In genomic region chrX:154370300-154370881, GRCh38 we compare ENCODE assay signal across 8 cellular contexts. TPM values are rescaled to one million over a fixed set of nuclear protein-coding genes. Genes with fewer than 3 reads are reported as not detected.
DNase-seq lines count a peak whose midpoint lies in the region; ATAC-seq, FAIRE-seq and TF ChIP-seq lines count a peak whose summit lies in the region.

No MANE protein-coding gene starts in this region.

- H3K36me3 ChIP-seq in GM12878 (ENCODE audit: control insufficient read depth in 2 of 2, insufficient read depth in 2 of 2, low read length in 1 of 2) (peaks cover 0 to 18% of the 10 kb centered on the region in 2 experiments; a peak in 2 of 4 replicates), liver (ENCODE audit: control insufficient read depth in 4 of 4, insufficient read depth in 3 of 4, low read depth in 1 of 4, low read length in 3 of 4) (no peaks in the 10 kb centered on the region), tibial nerve (peaks cover 0 to 26% (median 10%) of the 10 kb centered on the region in 3 donors)

- no peak overlapping the region for H2AFZ ChIP-seq in GM12878 (ENCODE audit: control insufficient read depth, low read depth, low read length)

- DNase-seq in AG04449 (ENCODE audit: low read depth, low spot score) (no peak), HFFc6 (no peak), GM12878 (ENCODE audit: low read depth, low spot score) (no peak), tibial nerve (ENCODE audit: low spot score in 2 of 2) (no peak), NCI-H226 (no peak), DMS153 (lab: John Stamatoyannopoulos, UW) (no peak)
- DNase-seq in stimulated activated CD4-positive, alpha-beta T cell treated with anti-CD3 and anti-CD28 coated beads, Interleukin-4, amount 100 ng/mL, for 1 hour, result no peak

- CTCF ChIA-PET in AG04449 (lab: Yijun Ruan, JAX) (no interaction called here), GM12878 (lab: Yijun Ruan, JAX) (no interaction called here)

- H3K27me3 ChIP-seq in GM12878 (replicated peaks in 1 of 2; ENCODE audit: control insufficient read depth in 2 of 2, insufficient read depth in 2 of 2, low read length in 1 of 2), result no peaks in the 10 kb centered on the region
- no peaks in the 10 kb centered on the region for H3K27me3 ChIP-seq in liver (ENCODE audit: control insufficient read depth in 4 of 4, insufficient read depth in 4 of 4, low read length in 3 of 4)
- no peaks in the 10 kb centered on the region for H3K27me3 ChIP-seq in tibial nerve

- peak overlapping the region; percentile 44; the same call in 1 of the 2 replicates for H3K4me2 ChIP-seq in GM12878 (ENCODE audit: control insufficient read depth, insufficient read depth)

- H3K9me3 ChIP-seq in GM12878 (replicated peaks; ENCODE audit: control insufficient read depth, insufficient read depth, low read length) (no peaks in the 10 kb centered on the region; the same call in 2 of the 3 replicates), liver (ENCODE audit: control insufficient read depth in 4 of 4, low read length in 3 of 4) (no peaks in the 10 kb centered on the region), tibial nerve (no peaks in the 10 kb centered on the region)

- ATAC-seq in GM12878, result no peak

- in situ Hi-C loops in GM12878 (cut with MboI), result loop anchor here (5.0 kb wide), 1 partner anchor 438 kb away; no protein-coding TSS in a partner anchor

- 0 out of 2 replicates have a peak, but pooled peaks cover 4% of the 10 kb centered on the region for H3K9me3 Mint-ChIP-seq in HFFc6

- peaks cover 6% of the 10 kb centered on the region; the same call in 1 of the 2 replicates for H3K4me1 Mint-ChIP-seq in HFFc6 (ENCODE audit: low read depth)

- H3K27ac ChIP-seq in GM12878 (ENCODE audit: control insufficient read depth, insufficient read depth), result peak overlapping the region; percentile 80
- H3K27ac ChIP-seq in liver (ENCODE audit: low read depth in 1 of 2, low read length in 2 of 2), result peak overlapping the region; percentile 61 to 69
- H3K27ac ChIP-seq in tibial nerve, result peak overlapping the region; percentile 63 to 97 (median 92)

- H3K9ac ChIP-seq in GM12878 (ENCODE audit: control insufficient read depth, insufficient read depth, low read length), result peak overlapping the region; percentile 73
- H3K9ac ChIP-seq in liver (ENCODE audit: low read depth in 1 of 2, low read length in 2 of 2), result peak overlapping the region; percentile 27

- WGBS in GM12878 (ENCODE audit: insufficient coverage, insufficient replicate concordance, low lambda C conversion rate, missing lambda C conversion rate), result 27% methylated on average over 40 of the region's 52 CpGs
- WGBS in liver, result 11% methylated on average over 52 of the region's 52 CpGs
- WGBS in tibial nerve, 2 donors, result 1 to 37% methylated on average over 21 to 44 of the region's 52 CpGs

- TF ChIP-seq POLR2A in GM12878 (IDR thresholded peaks at IDR 0.05; ENCODE audit: low read depth, low read length), result no peak
- TF ChIP-seq POLR2A in tibial nerve (IDR thresholded peaks at IDR 0.05), result no peak

- POLR2A ChIA-PET in AG04449 (lab: Yijun Ruan, JAX), result interaction anchor here (0.6 to 1.3 kb wide), 4 partner anchors 9 to 28 kb away, joined by 3 to 12 read pairs (median 4); partner anchors contain the start of genes EMD and RPL10
- POLR2A ChIA-PET in GM12878 (lab: Charles Lee), result interaction anchor here (0.6 to 1.0 kb wide), 3 partner anchors 7 to 106 kb away, joined by 3 to 7 read pairs (median 3); partner anchors contain the start of gene EMD

- peaks cover 13% of the 10 kb centered on the region for H3K27me3 Mint-ChIP-seq in HFFc6 (ENCODE audit: insufficient read depth)

- RAD21 ChIA-PET in GM12878 (lab: Charles Lee; ENCODE audit: unreplicated experiment), result interaction anchor here (0.8 to 1.0 kb wide), 2 partner anchors 173 to 392 kb away, joined by 3 to 4 read pairs; partner anchors contain the start of gene DKC1

- TF ChIP-seq CTCF in AG04449 (IDR thresholded peaks at IDR 0.05; ENCODE audit: insufficient read depth, low read length, missing control alignments), result no peak
- TF ChIP-seq CTCF in HFFc6 (IDR thresholded peaks at IDR 0.05), result no peak
- no peak for TF ChIP-seq CTCF in GM12878 (IDR thresholded peaks at IDR 0.05 in 2 of 3, conservative IDR thresholded peaks at IDR 0.05 in 1 of 3; ENCODE audit: control insufficient read depth in 2 of 3, extremely low read depth in 1 of 3, insufficient read depth in 1 of 3, low read depth in 3 of 3, low read length in 3 of 3)
- TF ChIP-seq CTCF in liver (IDR thresholded peaks at IDR 0.05; ENCODE audit: low read depth, low read length, missing input control), result no peak
- TF ChIP-seq CTCF in tibial nerve (IDR thresholded peaks at IDR 0.05), result no peak

- H3K36me3 Mint-ChIP-seq in HFFc6 (ENCODE audit: low read depth), result peaks cover 8% of the 10 kb centered on the region

- H3K4me3 ChIP-seq in AG04449 (ENCODE audit: low read depth, low read length) (peak overlapping the region; percentile 83), GM12878 (peak overlapping the region; percentile 88), liver (ENCODE audit: low read depth in 1 of 3, low read length in 3 of 3) (peak overlapping the region; percentile 41 to 71 (median 69)), tibial nerve (peak overlapping the region; percentile 45 to 83 (median 66))

- BruUV-seq in GM12878 (replicated peaks; lab: Mats Ljungman, UMichigan), result no TSS peak

- H3K4me1 ChIP-seq in GM12878 (ENCODE audit: control insufficient read depth, insufficient read depth, low read length) (peaks cover 11% of the 10 kb centered on the region), liver (ENCODE audit: control insufficient read depth in 4 of 4, insufficient read depth in 4 of 4, low read length in 3 of 4) (peaks cover 10 to 30% (median 17%) of the 10 kb centered on the region in 4 donors), tibial nerve (peaks cover 0 to 63% (median 20%) of the 10 kb centered on the region in 4 donors)

- H4K20me1 ChIP-seq in GM12878 (ENCODE audit: control insufficient read depth, insufficient read depth), result no peaks in the 10 kb centered on the region

- H3K4me3 Mint-ChIP-seq in HFFc6, result peak overlapping the region; percentile 95

- TF ChIP-seq RAD21 in GM12878 (IDR thresholded peaks at IDR 0.05; ENCODE audit: insufficient read depth, low read depth, low read length), result no peak
- no peak for TF ChIP-seq RAD21 in liver (IDR thresholded peaks at IDR 0.05)

- intact Hi-C loops in GM12878 (cut with micrococcal nuclease; ENCODE audit: unreplicated experiment), result loop anchor here (5.0 to 10.0 kb wide), 2 partner anchors 54 to 443 kb away; partner anchors contain the start of genes ARHGAP4 and ATP6AP1

- no peak for FAIRE-seq in GM12878 (lab: Jason Lieb, UNC)

- H3K27ac Mint-ChIP-seq in HFFc6, result peak overlapping the region; percentile 92

- peaks cover 35% of the 10 kb centered on the region for H3K79me2 ChIP-seq in GM12878 (ENCODE audit: control insufficient read depth, insufficient read depth, low read length)

- SMC1A ChIA-PET in GM12878 (lab: Charles Lee; ENCODE audit: uncharacterized antibody, unreplicated experiment), result no interaction called here

- TF ChIP-seq EP300 in GM12878 (IDR thresholded peaks at IDR 0.05; ENCODE audit: borderline replicate concordance in 1 of 2, control insufficient read depth in 1 of 2, low read depth in 2 of 2, low read length in 2 of 2) (no peak), tibial nerve (IDR thresholded peaks at IDR 0.05) (no peak)

RNA-seq across cellular contexts. Expression of gene FLNA, which starts 4.0 kb away (rescaled TPM):
- total RNA-seq in HFFc6 (2021; fragmentation: NEBNext Ultra II Directional; extraction: Animal tissue kit (Norgen Biotek cat#: 25700)), result 1,000 to 10,000 TPM; 2,260 to 2,886 (median 2,666) TPM
- 217 and 245 TPM in 2 replicates for total RNA-seq in GM12878 (2013; cell fraction: nucleolus; rRNA removed)
- total RNA-seq in GM12878 (2014; rRNA removed), result 379 and 459 TPM in 2 replicates
- total RNA-seq in GM12878 (2014; rRNA removed; fragmentation: Illumina TruSeq; extraction: Trizol), result 128 and 137 TPM in 2 replicates
- 617 and 643 TPM in 2 replicates for total RNA-seq in GM12878 (2021)
- 75.8 TPM for polyA plus RNA-seq in GM12878 (2011; ENCODE audit: low read depth)
- 22.1 and 56.9 TPM in 2 replicates for polyA plus RNA-seq in GM12878 (2011; rRNA removed)
- polyA plus RNA-seq in GM12878 (2011; cell fraction: cytosol; rRNA removed), result 101 and 120 TPM in 2 replicates
- polyA plus RNA-seq in GM12878 (2011; cell fraction: nucleus; rRNA removed), result 466 and 752 TPM in 2 replicates
- polyA plus RNA-seq in GM12878 (2012), result 167 and 174 TPM in 2 replicates
- polyA plus RNA-seq in GM12878 (2014; fragmentation: Illumina TruSeq; extraction: Trizol), result 52.0 and 174 TPM in 2 replicates
- 10 to 100 TPM in 1 of 2 experiments, 1 to 10 TPM in 1; 5.1 to 30.6 TPM for polyA plus RNA-seq in GM12878 (2014; fragmentation: Nextera tagmentation; extraction: Ambion mirVana)
- polyA plus RNA-seq in GM12878 (2014; rRNA removed), result 168 and 269 TPM in 2 replicates
- polyA plus RNA-seq in GM12878 (2016; fragmentation: Nextera tagmentation; extraction: Ambion mirVana), result 100 to 1,000 TPM; 344 to 347 TPM
- 385 and 416 TPM in 2 replicates for polyA minus RNA-seq in GM12878 (2011; rRNA and poly(A)+ RNA removed)
- polyA minus RNA-seq in GM12878 (2011; cell fraction: cytosol; rRNA and poly(A)+ RNA removed), result 382 and 413 TPM in 2 replicates
- polyA minus RNA-seq in GM12878 (2011; cell fraction: nucleus; rRNA and poly(A)+ RNA removed), result 154 and 358 TPM in 2 replicates
- total RNA-seq in liver, result 100 to 1,000 TPM; 150 to 152 TPM
- polyA plus RNA-seq in liver, result 10 to 100 TPM; 23.4 to 84.8 TPM
- total RNA-seq in tibial nerve, result 1,000 to 10,000 TPM in 3 of 4 donors, 100 to 1,000 TPM in 1; 995 to 1,349 (median 1,139) TPM

RNA-seq across cellular contexts. Expression of gene EMD, which starts 8.7 kb away (rescaled TPM):
- total RNA-seq in HFFc6 (2021; fragmentation: NEBNext Ultra II Directional; extraction: Animal tissue kit (Norgen Biotek cat#: 25700)), result 100 to 1,000 TPM in 4 of 6 experiments, 10 to 100 TPM in 2; 84.8 to 119 (median 108) TPM
- total RNA-seq in GM12878 (2013; cell fraction: nucleolus; rRNA removed), result 11.7 and 14.3 TPM in 2 replicates
- total RNA-seq in GM12878 (2014; rRNA removed) (13.1 and 16.0 TPM in 2 replicates), GM12878 (2014; rRNA removed; fragmentation: Illumina TruSeq; extraction: Trizol) (26.7 and 27.1 TPM in 2 replicates), GM12878 (2021) (58.5 and 59.3 TPM in 2 replicates), liver (10 to 100 TPM; 11.6 to 18.5 TPM), tibial nerve (10 to 100 TPM; 38.0 to 72.6 (median 46.7) TPM)
- 18.8 TPM for polyA plus RNA-seq in GM12878 (2011; ENCODE audit: low read depth)
- polyA plus RNA-seq in GM12878 (2011; rRNA removed) (15.3 and 23.3 TPM in 2 replicates), GM12878 (2014; fragmentation: Illumina TruSeq; extraction: Trizol) (63.8 and 83.3 TPM in 2 replicates), GM12878 (2014; fragmentation: Nextera tagmentation; extraction: Ambion mirVana) (1 to 10 TPM in 1 of 2 experiments, under 1 TPM in 1; 0.76 to 1.9 TPM), GM12878 (2014; rRNA removed) (63.9 TPM in 2 replicates), GM12878 (2016; fragmentation: Nextera tagmentation; extraction: Ambion mirVana) (100 to 1,000 TPM in 1 of 2 experiments, 10 to 100 TPM in 1; 89.5 to 100 TPM), liver (10 to 100 TPM; 15.5 to 38.0 TPM)
- 29.0 and 36.8 TPM in 2 replicates for polyA plus RNA-seq in GM12878 (2011; cell fraction: cytosol; rRNA removed)
- 49.6 and 51.9 TPM in 2 replicates for polyA plus RNA-seq in GM12878 (2011; cell fraction: nucleus; rRNA removed)
- 48.6 and 64.1 TPM in 2 replicates for polyA plus RNA-seq in GM12878 (2012)
- polyA minus RNA-seq in GM12878 (2011; rRNA and poly(A)+ RNA removed), result 12.9 and 24.7 TPM in 2 replicates
- 14.8 and 18.7 TPM in 2 replicates for polyA minus RNA-seq in GM12878 (2011; cell fraction: cytosol; rRNA and poly(A)+ RNA removed)
- polyA minus RNA-seq in GM12878 (2011; cell fraction: nucleus; rRNA and poly(A)+ RNA removed), result 12.0 and 16.9 TPM in 2 replicates

RNA-seq across cellular contexts. Expression of gene RPL10, which starts 27.8 kb away (rescaled TPM):
- 1,000 to 10,000 TPM; 1,764 to 1,978 (median 1,934) TPM for total RNA-seq in HFFc6 (2021; fragmentation: NEBNext Ultra II Directional; extraction: Animal tissue kit (Norgen Biotek cat#: 25700))
- 600 and 614 TPM in 2 replicates for total RNA-seq in GM12878 (2013; cell fraction: nucleolus; rRNA removed)
- 4,925 and 4,997 TPM in 2 replicates for total RNA-seq in GM12878 (2014; rRNA removed)
- total RNA-seq in GM12878 (2014; rRNA removed; fragmentation: Illumina TruSeq; extraction: Trizol), result 3,759 and 3,772 TPM in 2 replicates
- 4,064 and 4,152 TPM in 2 replicates for total RNA-seq in GM12878 (2021)
- polyA plus RNA-seq in GM12878 (2011; ENCODE audit: low read depth), result 5,001 TPM
- polyA plus RNA-seq in GM12878 (2011; rRNA removed), result 2,618 and 3,504 TPM in 2 replicates
- polyA plus RNA-seq in GM12878 (2011; cell fraction: cytosol; rRNA removed), result 4,504 and 6,793 TPM in 2 replicates
- polyA plus RNA-seq in GM12878 (2011; cell fraction: nucleus; rRNA removed), result 1,382 and 2,108 TPM in 2 replicates
- polyA plus RNA-seq in GM12878 (2012), result 6,434 and 6,606 TPM in 2 replicates
- polyA plus RNA-seq in GM12878 (2014; fragmentation: Illumina TruSeq; extraction: Trizol), result 6,343 and 6,987 TPM in 2 replicates
- 1,000 to 10,000 TPM; 5,383 to 7,222 TPM for polyA plus RNA-seq in GM12878 (2014; fragmentation: Nextera tagmentation; extraction: Ambion mirVana)
- polyA plus RNA-seq in GM12878 (2014; rRNA removed), result 6,238 and 6,871 TPM in 2 replicates
- polyA plus RNA-seq in GM12878 (2016; fragmentation: Nextera tagmentation; extraction: Ambion mirVana), result 1,000 to 10,000 TPM; 1,938 to 2,032 TPM
- polyA minus RNA-seq in GM12878 (2011; rRNA and poly(A)+ RNA removed), result 1,076 and 2,028 TPM in 2 replicates
- polyA minus RNA-seq in GM12878 (2011; cell fraction: cytosol; rRNA and poly(A)+ RNA removed), result 767 and 786 TPM in 2 replicates
- polyA minus RNA-seq in GM12878 (2011; cell fraction: nucleus; rRNA and poly(A)+ RNA removed), result 230 and 289 TPM in 2 replicates
- total RNA-seq in liver, result 1,000 to 10,000 TPM; 1,323 to 1,523 TPM
- polyA plus RNA-seq in liver, result 1,000 to 10,000 TPM in 1 of 2 donors, 100 to 1,000 TPM in 1; 446 to 1,644 TPM
- 1,000 to 10,000 TPM; 4,372 to 6,501 (median 5,244) TPM for total RNA-seq in tibial nerve

RNA-seq across cellular contexts. Expression of gene DNASE1L1, which starts 38.7 kb away (rescaled TPM):
- total RNA-seq in HFFc6 (2021; fragmentation: NEBNext Ultra II Directional; extraction: Animal tissue kit (Norgen Biotek cat#: 25700)), result 10 to 100 TPM; 74.8 to 96.3 (median 87.4) TPM
- total RNA-seq in GM12878 (2013; cell fraction: nucleolus; rRNA removed), result 7.5 and 8.3 TPM in 2 replicates
- 19.3 and 19.7 TPM in 2 replicates for total RNA-seq in GM12878 (2014; rRNA removed)
- total RNA-seq in GM12878 (2014; rRNA removed; fragmentation: Illumina TruSeq; extraction: Trizol), result 6.4 and 7.3 TPM in 2 replicates
- 13.5 and 14.6 TPM in 2 replicates for total RNA-seq in GM12878 (2021)
- polyA plus RNA-seq in GM12878 (2011; ENCODE audit: low read depth), result 8.7 TPM
- 3.1 and 4.4 TPM in 2 replicates for polyA plus RNA-seq in GM12878 (2011; rRNA removed)
- polyA plus RNA-seq in GM12878 (2011; cell fraction: cytosol; rRNA removed), result 6.2 and 9.1 TPM in 2 replicates
- polyA plus RNA-seq in GM12878 (2011; cell fraction: nucleus; rRNA removed), result 9.8 and 11.9 TPM in 2 replicates
- polyA plus RNA-seq in GM12878 (2012), result 12.7 and 15.6 TPM in 2 replicates
- 4.1 and 6.7 TPM in 2 replicates for polyA plus RNA-seq in GM12878 (2014; fragmentation: Illumina TruSeq; extraction: Trizol)
- under 1 TPM; 0.60 to 0.74 TPM for polyA plus RNA-seq in GM12878 (2014; fragmentation: Nextera tagmentation; extraction: Ambion mirVana)
- polyA plus RNA-seq in GM12878 (2014; rRNA removed), result 20.0 and 22.7 TPM in 2 replicates
- 10 to 100 TPM in 1 of 2 experiments, 1 to 10 TPM in 1; 6.9 to 10.9 TPM for polyA plus RNA-seq in GM12878 (2016; fragmentation: Nextera tagmentation; extraction: Ambion mirVana)
- polyA minus RNA-seq in GM12878 (2011; rRNA and poly(A)+ RNA removed), result 3.6 and 4.6 TPM in 2 replicates
- polyA minus RNA-seq in GM12878 (2011; cell fraction: cytosol; rRNA and poly(A)+ RNA removed), result 1.6 and 3.4 TPM in 2 replicates
- polyA minus RNA-seq in GM12878 (2011; cell fraction: nucleus; rRNA and poly(A)+ RNA removed), result 1.5 and 3.7 TPM in 2 replicates
- total RNA-seq in liver, result 10 to 100 TPM; 14.6 to 22.1 TPM
- 10 to 100 TPM in 1 of 2 donors, 1 to 10 TPM in 1; 9.3 to 18.7 TPM for polyA plus RNA-seq in liver
- total RNA-seq in tibial nerve, result 10 to 100 TPM; 21.4 to 36.0 (median 28.6) TPM

RNA-seq across cellular contexts. Expression of gene TAFAZZIN, which starts 40.9 kb away (rescaled TPM):
- 10 to 100 TPM; 13.0 to 17.3 (median 15.1) TPM for total RNA-seq in HFFc6 (2021; fragmentation: NEBNext Ultra II Directional; extraction: Animal tissue kit (Norgen Biotek cat#: 25700))
- total RNA-seq in GM12878 (2013; cell fraction: nucleolus; rRNA removed), result 53.3 and 55.8 TPM in 2 replicates
- total RNA-seq in GM12878 (2014; rRNA removed) (25.3 and 31.3 TPM in 2 replicates), GM12878 (2014; rRNA removed; fragmentation: Illumina TruSeq; extraction: Trizol) (14.2 and 15.3 TPM in 2 replicates), GM12878 (2021) (37.0 and 39.2 TPM in 2 replicates), liver (10 to 100 TPM in 1 of 2 donors, 1 to 10 TPM in 1; 7.8 to 15.6 TPM), tibial nerve (100 to 1,000 TPM in 2 of 4 donors, 10 to 100 TPM in 2; 78.9 to 138 (median 97.7) TPM)
- 19.4 TPM for polyA plus RNA-seq in GM12878 (2011; ENCODE audit: low read depth)
- polyA plus RNA-seq in GM12878 (2011; rRNA removed) (15.7 and 20.0 TPM in 2 replicates), GM12878 (2014; fragmentation: Illumina TruSeq; extraction: Trizol) (21.8 and 22.6 TPM in 2 replicates), GM12878 (2014; fragmentation: Nextera tagmentation; extraction: Ambion mirVana) (1 to 10 TPM in 1 of 2 experiments, under 1 TPM in 1; 0.71 to 1.4 TPM), GM12878 (2014; rRNA removed) (43.1 and 50.4 TPM in 2 replicates), GM12878 (2016; fragmentation: Nextera tagmentation; extraction: Ambion mirVana) (10 to 100 TPM; 25.0 to 31.6 TPM), liver (10 to 100 TPM; 10.6 to 16.3 TPM)
- 27.0 and 29.1 TPM in 2 replicates for polyA plus RNA-seq in GM12878 (2011; cell fraction: cytosol; rRNA removed)
- polyA plus RNA-seq in GM12878 (2011; cell fraction: nucleus; rRNA removed), result 183 and 209 TPM in 2 replicates
- polyA plus RNA-seq in GM12878 (2012), result 30.8 and 43.7 TPM in 2 replicates
- 9.9 and 12.2 TPM in 2 replicates for polyA minus RNA-seq in GM12878 (2011; rRNA and poly(A)+ RNA removed)
- 9.1 and 10.7 TPM in 2 replicates for polyA minus RNA-seq in GM12878 (2011; cell fraction: cytosol; rRNA and poly(A)+ RNA removed)
- 26.0 and 36.0 TPM in 2 replicates for polyA minus RNA-seq in GM12878 (2011; cell fraction: nucleus; rRNA and poly(A)+ RNA removed)
